In the genomic region with DNA sequence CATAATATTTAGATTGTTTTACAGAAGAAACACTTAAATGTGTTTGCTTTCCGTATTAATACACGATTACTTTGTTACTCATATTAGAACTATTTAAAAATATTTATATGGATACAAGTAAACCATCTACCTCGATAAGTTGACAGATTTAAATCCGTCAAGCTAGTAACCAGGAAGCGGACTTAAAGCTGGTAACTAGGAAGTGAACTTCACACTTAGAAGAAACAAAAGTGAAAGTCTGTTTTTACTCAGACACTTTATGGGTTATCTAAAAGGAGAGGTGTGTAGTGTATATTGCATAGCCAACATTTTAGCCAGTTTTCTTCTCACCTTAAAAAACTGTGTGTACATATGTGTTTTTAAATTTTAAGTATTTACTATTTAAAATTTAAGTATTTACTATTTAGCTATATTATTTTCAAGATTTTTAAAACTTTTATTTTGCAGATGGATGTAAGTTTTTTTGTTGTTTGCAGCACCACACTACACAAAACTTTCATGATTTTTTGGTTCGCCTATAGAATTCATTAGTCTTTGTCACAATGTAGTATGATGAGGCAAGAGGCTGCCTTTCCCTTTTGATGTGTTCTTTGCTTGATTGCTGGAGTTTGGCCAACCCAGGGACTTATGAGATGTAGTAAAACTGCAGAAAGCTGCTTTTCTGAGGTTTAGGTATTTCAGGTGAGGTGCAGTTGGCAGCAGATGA, we compare ENCODE assay signal across 8 cellular contexts. TPM values are rescaled to one million over a fixed set of nuclear protein-coding genes. Genes with fewer than 3 reads are reported as not detected.
DNase-seq lines count a peak whose midpoint lies in the region; ATAC-seq and TF ChIP-seq lines count a peak whose summit lies in the region.

No MANE protein-coding gene starts in this region.

- H3K27me3 ChIP-seq in esophagus squamous epithelium, result no peaks in the 10 kb centered on the region

- H3K4me3 ChIP-seq in SK-N-MC, result peak overlapping the region; percentile 90
- peak overlapping the region; percentile 72 to 92 (median 75) for H3K4me3 ChIP-seq in esophagus squamous epithelium

- H3K27ac ChIP-seq in SK-N-MC, result no peak overlapping the region
- H3K27ac ChIP-seq in esophagus squamous epithelium, result peak overlapping the region in 2 of 4 donors; percentile 90 to 99

- WGBS in esophagus squamous epithelium, 2 donors, result 4 to 5% methylated on average over 6 of the region's 6 CpGs

- ATAC-seq in GM19452 (IDR thresholded peaks at IDR 0.05; ENCODE audit: unreplicated experiment), result peak; percentile 42
- peak; percentile 61 for ATAC-seq in HG03439 (IDR thresholded peaks at IDR 0.05; ENCODE audit: unreplicated experiment)

- peaks cover 6% of the 10 kb centered on the region; the same call in 1 of the 2 replicates for H3K36me3 ChIP-seq in SK-N-MC (ENCODE audit: insufficient read depth, low read length)
- H3K36me3 ChIP-seq in esophagus squamous epithelium, result no peaks in the 10 kb centered on the region

- H3K9me3 ChIP-seq in SK-N-MC (ENCODE audit: low read depth, low read length), result 0 out of 2 replicates have a peak, but pooled peaks cover 6% of the 10 kb centered on the region
- no peaks in the 10 kb centered on the region for H3K9me3 ChIP-seq in esophagus squamous epithelium

- TF ChIP-seq CTCF in esophagus squamous epithelium (IDR thresholded peaks at IDR 0.05), result no peak

- DNase-seq in EL (peak; percentile 23), SK-N-MC (ENCODE audit: low read depth, low spot score) (no peak), esophagus squamous epithelium (lab: John Stamatoyannopoulos, UW) (no peak), renal cortical epithelial cell (ENCODE audit: low read depth) (peak; percentile 81), NCI-H748 treated with DMSO at 0.1 percent for 48 hours (lab: John Stamatoyannopoulos, UW) (no peak), NCI-H2227 treated with DMSO at 0.1 percent for 48 hours (lab: John Stamatoyannopoulos, UW) (no peak)

- intact Hi-C loops in esophagus squamous epithelium (cut with DNase I), result loop anchor here (10.0 kb wide), 1 partner anchor 92 kb away; no protein-coding TSS in a partner anchor

- H3K9ac ChIP-seq in SK-N-MC (ENCODE audit: insufficient read length), result peak overlapping the region; percentile 75

- no peak for TF ChIP-seq POLR2A in esophagus squamous epithelium (IDR thresholded peaks at IDR 0.05)

- peaks cover 4 to 72% (median 12%) of the 10 kb centered on the region in 3 donors for H3K4me1 ChIP-seq in esophagus squamous epithelium

RNA-seq across cellular contexts. Expression of a gene that starts 2.7 kb away (rescaled TPM):
- total RNA-seq in esophagus squamous epithelium (10 to 100 TPM; 17.4 to 42.0 (median 27.5) TPM), renal cortical epithelial cell (41.7 and 91.4 TPM in 2 replicates)

Comparison
In these comparisons a context has a peak if more than half of its experiments do, and no peak if none do; other contexts are left out.
1. DNase-seq: peak in EL (single experiment) and renal cortical epithelial cell (single experiment); none in SK-N-MC (single experiment), esophagus squamous epithelium (single experiment), NCI-H748 treated with DMSO at 0.1 percent for 48 hours (single experiment) and NCI-H2227 treated with DMSO at 0.1 percent for 48 hours (single experiment).